Comparison of ENCODE assay signal across 17 cellular contexts in genomic region chr15:68788265-68788624, GRCh38. TPM values are rescaled to one million over a fixed set of nuclear protein-coding genes. Genes with fewer than 3 reads are reported as not detected.
DNase-seq lines count a peak whose midpoint lies in the region; ATAC-seq and TF ChIP-seq lines count a peak whose summit lies in the region.
"Had no signal": no experiment of that assay in that cellular context is flagged by ENCODE, and none has a peak within 500 bp of the region (broad histone marks: within the 10 kb centered on the region; RNA-seq: fewer than 3 reads in every experiment).

No MANE protein-coding gene starts in this region.

- DNase-seq in left ventricle myocardium inferior (no peak), Right ventricle myocardium superior (no peak), dorsolateral prefrontal cortex (no peak), neural crest cell (ENCODE audit: low read depth, low spot score) (no peak), NCI-H1436 treated with DMSO at 0.1 percent for 48 hours (lab: John Stamatoyannopoulos, UW) (no peak), GM20000 (ENCODE audit: low spot score) (no peak)
- DNase-seq in activated CD4-positive, alpha-beta T cell treated with anti-CD3 and anti-CD28 coated beads, Interleukin-2, amount 50 U/mL, for 4 hours = no peak
- DNase-seq: activated CD4-positive, alpha-beta T cell treated with anti-CD3 and anti-CD28 coated beads, Interleukin-2, amount 50 U/mL, for 48 hours; amygdala; Calu3; erythroblast; NCI-H1092 treated with DMSO at 0.1 percent for 48 hours; NCI-H774; PC-9; stimulated activated naive CD4-positive, alpha-beta T cell had no signal

- WGBS in urinary bladder = 93% methylated on average over 8 of the region's 8 CpGs

- intact Hi-C loops in left ventricle myocardium inferior (cut with micrococcal nuclease) (no loop called here), Right ventricle myocardium superior (cut with DNase I) (loop anchor here (10.0 kb wide), 1 partner anchor 87 kb away; no protein-coding TSS in a partner anchor), dorsolateral prefrontal cortex (cut with DNase I) (no loop called here)

- H3K27me3 ChIP-seq in left ventricle myocardium inferior (ENCODE audit: low read depth) = no peaks in the 10 kb centered on the region
- H3K27me3 ChIP-seq in dorsolateral prefrontal cortex = no peaks in the 10 kb centered on the region

- H3K9me3 ChIP-seq in left ventricle myocardium inferior (replicated peaks) = no peaks in the 10 kb centered on the region

- H3K4me3 Mint-ChIP-seq in neural crest cell = no peak overlapping the region

- peaks cover 41% of the 10 kb centered on the region for H3K36me3 ChIP-seq in left ventricle myocardium inferior
- H3K36me3 ChIP-seq in urinary bladder (ENCODE audit: insufficient read depth) = no peaks in the 10 kb centered on the region

- H3K27me3 Mint-ChIP-seq in neural crest cell (ENCODE audit: low read depth) = no peaks in the 10 kb centered on the region

- no peak for ATAC-seq in Right ventricle myocardium superior (ENCODE audit: poor library complexity)

- H3K4me1 Mint-ChIP-seq in neural crest cell = peaks cover 42% of the 10 kb centered on the region

- H3K4me1 ChIP-seq in left ventricle myocardium inferior = peaks cover 70% of the 10 kb centered on the region
- peaks cover 2% of the 10 kb centered on the region for H3K4me1 ChIP-seq in urinary bladder (ENCODE audit: insufficient read depth)

- peak overlapping the region; percentile 50 for H3K27ac Mint-ChIP-seq in neural crest cell (ENCODE audit: unreplicated experiment)

- peaks cover 10% of the 10 kb centered on the region for H3K36me3 Mint-ChIP-seq in neural crest cell (ENCODE audit: low read depth)

- no peak overlapping the region for H3K4me3 ChIP-seq in left ventricle myocardium inferior
- no peak overlapping the region for H3K4me3 ChIP-seq in dorsolateral prefrontal cortex
- H3K4me3 ChIP-seq in urinary bladder (ENCODE audit: low read depth, low read length) = no peak overlapping the region
- H3K4me3 ChIP-seq: PC-9 had no signal

- TF ChIP-seq CTCF in left ventricle myocardium inferior (IDR thresholded peaks at IDR 0.05; ENCODE audit: borderline replicate concordance) (no peak), dorsolateral prefrontal cortex (IDR thresholded peaks at IDR 0.05 in 54 of 56, conservative IDR thresholded peaks at IDR 0.05 in 2 of 56; ENCODE audit: low read depth in 1 of 56, partially characterized antibody in 56 of 56) (no peak), neural crest cell (conservative IDR thresholded peaks at IDR 0.05) (no peak), GM20000 (IDR thresholded peaks at IDR 0.05; ENCODE audit: extremely low read depth, missing control alignments) (no peak)

- H3K9me3 Mint-ChIP-seq in neural crest cell = no peaks in the 10 kb centered on the region

- peak overlapping the region; percentile 79 for H3K27ac ChIP-seq in left ventricle myocardium inferior (replicated peaks)
- peak overlapping the region in 43 of 59 donors; percentile 0 to 99 (median 81) for H3K27ac ChIP-seq in dorsolateral prefrontal cortex
- peak overlapping the region; percentile 12 for H3K27ac ChIP-seq in urinary bladder (ENCODE audit: low read depth)
- H3K27ac ChIP-seq: parathyroid adenoma, PC-9 had no signal

RNA-seq across cellular contexts. Expression of gene ANP32A, which starts 32.5 kb away (rescaled TPM):
- 150 TPM for total RNA-seq in left ventricle myocardium inferior
- total RNA-seq in Right ventricle myocardium superior = 118 TPM
- total RNA-seq in dorsolateral prefrontal cortex = 100 to 1,000 TPM in 110 of 120 experiments, 10 to 100 TPM in 10; 83.9 to 167 (median 121) TPM
- total RNA-seq in neural crest cell = 355 and 367 TPM in 2 replicates
- 56.3 TPM for total RNA-seq in urinary bladder
- 80.1 TPM for polyA plus RNA-seq in urinary bladder

Comparison
In these comparisons a context has a peak if more than half of its experiments do, and no peak if none do; other contexts are left out.
1. H3K27ac ChIP-seq: peak in every context shown above with its lines; median percentile 81 in dorsolateral prefrontal cortex; 79 in left ventricle myocardium inferior; 12 in urinary bladder.